29 cellular contexts compared by ENCODE assay signal in genomic region chr18:21904856-21905255, GRCh38.
A peak's percentile ranks its signal among the peaks of the same experiment; 100 is the strongest.
DNase-seq lines count a peak whose midpoint lies in the region; ATAC-seq, FAIRE-seq and TF ChIP-seq lines count a peak whose summit lies in the region.
"Had no signal": no experiment of that assay in that cellular context is flagged by ENCODE, and none has a peak within 500 bp of the region (broad histone marks: within the 10 kb centered on the region; RNA-seq: fewer than 3 reads in every experiment).

No MANE protein-coding gene starts in this region.

- intact Hi-C loops in right lobe of liver (cut with DNase I), result no loop called here
- intact Hi-C loops in HepG2 (cut with micrococcal nuclease; ENCODE audit: unreplicated experiment), result no loop called here

- H3K4me2 ChIP-seq in HepG2 (ENCODE audit: low read depth, low read length), result no peak overlapping the region
- no peak overlapping the region for H3K4me2 ChIP-seq in parathyroid adenoma (ENCODE audit: low read length)
- H3K4me2 ChIP-seq in Karpas-422 (ENCODE audit: low read depth, low read length, poor library complexity, severe bottlenecking), result no peak overlapping the region
- H3K4me2 ChIP-seq: BLaER1 treated with 17β-estradiol and CSF1 and Interleukin-3, amounts not matched to agents 10 nM and 100 nM had no signal

- H3K79me2 ChIP-seq in HepG2 (ENCODE audit: insufficient read depth, low read length), result no peaks in the 10 kb centered on the region
- no peaks in the 10 kb centered on the region for H3K79me2 ChIP-seq in parathyroid adenoma
- no peaks in the 10 kb centered on the region for H3K79me2 ChIP-seq in Karpas-422 (ENCODE audit: low read length)

- no peak for TF ChIP-seq EP300 in HepG2 (IDR thresholded peaks at IDR 0.05; ENCODE audit: low read depth in 2 of 2, low read length in 2 of 2)
- TF ChIP-seq EP300 in HepG2 (CRISPR knock-in tag; IDR thresholded peaks at IDR 0.05; ENCODE audit: borderline replicate concordance), result no peak

- no TSS peak for BruUV-seq in HepG2 (replicated peaks; lab: Mats Ljungman, UMichigan)

- no peak overlapping the region for H3K4me3 ChIP-seq in right lobe of liver
- H3K4me3 ChIP-seq in HepG2 (replicated peaks in 1 of 3; ENCODE audit: insufficient read depth in 1 of 3, low read depth in 2 of 3, low read length in 3 of 3), result no peak overlapping the region
- H3K4me3 ChIP-seq in choroid plexus epithelial cell (ENCODE audit: low read depth, low read length), result no peak overlapping the region
- no peak overlapping the region for H3K4me3 ChIP-seq in parathyroid adenoma (ENCODE audit: low read depth, low read length)
- no peak overlapping the region for H3K4me3 ChIP-seq in Karpas-422 (ENCODE audit: low read length)
- H3K4me3 ChIP-seq: BLaER1 treated with 17β-estradiol and CSF1 and Interleukin-3, amounts not matched to agents 10 nM and 100 nM; coronary artery; thyroid gland had no signal

- POLR2A ChIA-PET in HepG2 (lab: Yijun Ruan, JAX), result no interaction called here

- H3K36me3 ChIP-seq in right lobe of liver, result no peaks in the 10 kb centered on the region
- H3K36me3 ChIP-seq in HepG2 (replicated peaks in 1 of 2; ENCODE audit: control insufficient read depth in 1 of 2, insufficient read depth in 2 of 2, low read length in 2 of 2), result no peaks in the 10 kb centered on the region
- no peaks in the 10 kb centered on the region for H3K36me3 ChIP-seq in parathyroid adenoma (ENCODE audit: control insufficient read depth, insufficient read depth, low read length)
- H3K36me3 ChIP-seq in Karpas-422 (ENCODE audit: insufficient read depth, low read length), result no peaks in the 10 kb centered on the region
- H3K36me3 ChIP-seq: BLaER1 treated with 17β-estradiol and CSF1 and Interleukin-3, amounts not matched to agents 10 nM and 100 nM; neutrophil; thyroid gland had no signal

- TF ChIP-seq POLR2A in right lobe of liver (IDR thresholded peaks at IDR 0.05), result no peak
- TF ChIP-seq POLR2A in HepG2 (IDR thresholded peaks at IDR 0.05; ENCODE audit: insufficient read depth in 1 of 2, low read depth in 2 of 2, low read length in 2 of 2), result no peak

- H4K20me1 ChIP-seq in HepG2 (ENCODE audit: insufficient read depth, low read length) (no peaks in the 10 kb centered on the region), Karpas-422 (ENCODE audit: insufficient read depth, low read depth, low read length) (no peaks in the 10 kb centered on the region)
- H4K20me1 ChIP-seq: BLaER1 treated with 17β-estradiol and CSF1 and Interleukin-3, amounts not matched to agents 10 nM and 100 nM had no signal

- H2AFZ ChIP-seq in HepG2 (ENCODE audit: low read length) (no peak overlapping the region), parathyroid adenoma (peak overlapping the region; percentile 45), Karpas-422 (ENCODE audit: low read length) (no peak overlapping the region)

- no peak overlapping the region for H3K9ac ChIP-seq in HepG2 (ENCODE audit: insufficient read depth, low read depth, low read length)
- H3K9ac ChIP-seq in parathyroid adenoma, result no peak overlapping the region
- no peak overlapping the region for H3K9ac ChIP-seq in Karpas-422 (ENCODE audit: low read length)
- H3K9ac ChIP-seq: BLaER1 treated with 17β-estradiol and CSF1 and Interleukin-3, amounts not matched to agents 10 nM and 100 nM had no signal

- in situ Hi-C loops in HepG2 (cut with HindIII; ENCODE audit: extremely low pct_ligation_motif_present, low pct_unique_long_range_greater_than_20kb), result no loop called here

- CTCF ChIA-PET in HepG2 (lab: Yijun Ruan, JAX; ENCODE audit: low intra/inter-chr PET ratio, low total read pairs), result no interaction called here

- DNase-seq in right lobe of liver, result peak in 2 of 3 donors; percentile 27 to 60
- no peak for DNase-seq in HepG2 (ENCODE audit: low spot score)
- peak; percentile 10 for DNase-seq in choroid plexus epithelial cell (ENCODE audit: low read depth)
- DNase-seq in Karpas-422, result no peak
- DNase-seq in AML-193 (lab: John Stamatoyannopoulos, UW), result no peak
- DNase-seq: activated CD4-positive, alpha-beta memory T cell treated with anti-CD3 and anti-CD28 coated beads for 36 hours; activated CD4-positive, CD25-positive, alpha-beta regulatory T cell treated with anti-CD3 and anti-CD28 coated beads, Interleukin-2, amount 50 U/mL, for 72 hours; activated CD8-positive, alpha-beta memory T cell treated with anti-CD3 and anti-CD28 coated beads, Interleukin-2, amount 50 U/mL, for 4 hours; activated naive CD4-positive, alpha-beta T cell treated with anti-CD3 and anti-CD28 coated beads, Interleukin-2, amount 10 ng/mL, durations not matched to agents 7 days and 5 days; foreskin melanocyte; HFFc6; mesenchymal stem cell; MV-4-11; NCI-H1694; NCI-H524; small intestine; stimulated activated CD4-positive, alpha-beta T cell treated with anti-CD3 and anti-CD28 coated beads, Interleukin-1b, Interleukin-23, amount 100 ng/mL, for 48 hours; stimulated activated CD8-positive, alpha-beta memory T cell treated with anti-CD3 and anti-CD28 coated beads, Interleukin-4, amount 100 ng/mL, for 48 hours; stimulated activated naive CD8-positive, alpha-beta T cell treated with anti-CD3 and anti-CD28 coated beads, Interleukin-15, amount 100 ng/mL, for 72 hours; thyroid gland had no signal

- TF ChIP-seq RAD21 in HepG2 (CRISPR knock-in tag; IDR thresholded peaks at IDR 0.05), result no peak

- H3K9me2 ChIP-seq in Karpas-422 (replicated peaks; ENCODE audit: insufficient read depth, low read length), result no peaks in the 10 kb centered on the region

- ATAC-seq in right lobe of liver (peak in 1 of 4 donors; percentile 47), HepG2 (no peak), HG03175 (IDR thresholded peaks at IDR 0.05; ENCODE audit: unreplicated experiment) (no peak)
- ATAC-seq: left colon; stimulated activated naive CD8-positive, alpha-beta T cell treated with anti-CD3 and anti-CD28 coated beads, Interleukin-15, amount 100 ng/mL, for 72 hours had no signal

- TF ChIP-seq CTCF in right lobe of liver (IDR thresholded peaks at IDR 0.05) (no peak), HepG2 (CRISPR knock-in tag; IDR thresholded peaks at IDR 0.05) (no peak), choroid plexus epithelial cell (conservative IDR thresholded peaks at IDR 0.05; ENCODE audit: low read depth, low read length) (no peak), parathyroid adenoma (IDR thresholded peaks at IDR 0.05) (no peak)

- WGBS in right lobe of liver (ENCODE audit: insufficient coverage, low coverage, low lambda C conversion rate, missing lambda C conversion rate), result 18% methylated on average over 5 of the region's 6 CpGs
- 42% methylated on average over 6 of the region's 6 CpGs for WGBS in HepG2 (ENCODE audit: low lambda C conversion rate)

- H3K4me1 ChIP-seq in right lobe of liver (no peaks in the 10 kb centered on the region), HepG2 (ENCODE audit: insufficient read depth, low read length) (peaks cover 22% of the 10 kb centered on the region), parathyroid adenoma (no peaks in the 10 kb centered on the region), Karpas-422 (ENCODE audit: low read length) (no peaks in the 10 kb centered on the region)
- H3K4me1 ChIP-seq: BLaER1 treated with 17β-estradiol and CSF1 and Interleukin-3, amounts not matched to agents 10 nM and 100 nM; thyroid gland had no signal

- H3K27me3 ChIP-seq in right lobe of liver (no peaks in the 10 kb centered on the region), HepG2 (ENCODE audit: control insufficient read depth in 1 of 2, insufficient read depth in 2 of 2, low read length in 2 of 2) (0 out of 5 replicates have a peak, but pooled peaks cover 0 to 1% of the 10 kb centered on the region in 2 experiments), parathyroid adenoma (ENCODE audit: control insufficient read depth, insufficient read depth, low read length) (no peaks in the 10 kb centered on the region), Karpas-422 (ENCODE audit: low read length) (no peaks in the 10 kb centered on the region)
- H3K27me3 ChIP-seq: BLaER1 treated with 17β-estradiol and CSF1 and Interleukin-3, amounts not matched to agents 10 nM and 100 nM; thyroid gland had no signal

- H3K9me3 ChIP-seq in right lobe of liver (no peaks in the 10 kb centered on the region), HepG2 (ENCODE audit: low read length) (no peaks in the 10 kb centered on the region), parathyroid adenoma (ENCODE audit: control insufficient read depth, low read length) (no peaks in the 10 kb centered on the region), Karpas-422 (ENCODE audit: low read length) (no peaks in the 10 kb centered on the region)
- H3K9me3 ChIP-seq: BLaER1 treated with 17β-estradiol and CSF1 and Interleukin-3, amounts not matched to agents 10 nM and 100 nM; neutrophil; thyroid gland had no signal

- H3K27ac ChIP-seq in right lobe of liver (no peak overlapping the region), HepG2 (ENCODE audit: extremely low read length, insufficient read depth, low read length) (no peak overlapping the region), parathyroid adenoma (no peak overlapping the region), Karpas-422 (ENCODE audit: low read length) (no peak overlapping the region)
- H3K27ac ChIP-seq: BLaER1 treated with 17β-estradiol and CSF1 and Interleukin-3, amounts not matched to agents 10 nM and 100 nM; coronary artery; neutrophil; thyroid gland had no signal

- no peak for FAIRE-seq in HepG2 (lab: Jason Lieb, UNC)
- FAIRE-seq: bronchial epithelial cell, GM18507, small intestine, TTC549 had no signal

TF ChIP-seq in HepG2, 621 proteins besides CTCF, POLR2A, EP300 and RAD21 (continues in another document):
- no peak for TF ChIP-seq FOXO1 (CRISPR knock-in tag; IDR thresholded peaks at IDR 0.05)
- no peak for TF ChIP-seq FOXM1 (CRISPR knock-in tag; IDR thresholded peaks at IDR 0.05)
- no peak for TF ChIP-seq ZXDC (CRISPR knock-in tag; IDR thresholded peaks at IDR 0.05)

Comparison
In these comparisons a context has a peak if more than half of its experiments do, and no peak if none do; other contexts are left out.
1. DNase-seq: peak in right lobe of liver (2 of 3) and choroid plexus epithelial cell (single experiment); none in HepG2 (single experiment), Karpas-422 (single experiment) and AML-193 (0 of 2).